Comparison of ENCODE assay signal across 10 cellular contexts in genomic region chr16:72324578-72324977, GRCh38.
"Had no signal": no experiment of that assay in that cellular context is flagged by ENCODE, and none has a peak within 500 bp of the region (broad histone marks: within the 10 kb centered on the region; RNA-seq: fewer than 3 reads in every experiment).

No MANE protein-coding gene starts in this region.

- DNase-seq: GM23248, GOT3, H7, H9, HCEC 1CT, HFFc6 had no signal

- H3K4me3 ChIP-seq: GM23248, GM23338 had no signal

- ATAC-seq: GM23338, HCT116 had no signal

- H3K9ac ChIP-seq: GM23248 had no signal

- H3K27ac ChIP-seq: GM23248 had no signal

- FAIRE-seq: H1, H54 had no signal
